Comparison of ENCODE assay signal across 1 cellular context in the genomic region with DNA sequence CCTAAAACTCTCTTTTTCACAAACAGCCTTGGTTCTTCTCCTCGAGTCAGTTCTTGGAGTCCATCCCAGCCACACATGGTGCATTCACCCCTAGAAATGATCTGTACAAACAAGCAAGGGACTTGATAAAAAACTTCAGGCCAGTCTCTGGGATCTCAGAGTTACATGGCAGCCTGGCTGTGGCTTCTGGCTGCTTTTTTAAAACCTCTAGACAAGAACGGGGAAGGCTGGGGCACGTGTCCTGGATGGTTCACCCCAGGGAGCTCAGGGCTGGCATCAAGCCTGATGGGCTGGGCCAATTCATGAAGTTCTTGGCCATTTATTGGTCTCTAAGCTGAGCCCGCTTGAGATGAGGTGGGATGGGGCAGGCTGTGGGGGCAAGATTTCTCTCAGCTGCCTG.
TF ChIP-seq lines count a peak whose summit lies in the region.

No MANE protein-coding gene starts in this region.

TF ChIP-seq in GM23338, 12 proteins besides CTCF, POLR2A, EP300 and RAD21 (continued from another document):
- TF ChIP-seq ZNF462 (CRISPR knock-in tag; IDR thresholded peaks at IDR 0.05), result no peak
